19 cellular contexts compared by ENCODE assay signal in the genomic region with DNA sequence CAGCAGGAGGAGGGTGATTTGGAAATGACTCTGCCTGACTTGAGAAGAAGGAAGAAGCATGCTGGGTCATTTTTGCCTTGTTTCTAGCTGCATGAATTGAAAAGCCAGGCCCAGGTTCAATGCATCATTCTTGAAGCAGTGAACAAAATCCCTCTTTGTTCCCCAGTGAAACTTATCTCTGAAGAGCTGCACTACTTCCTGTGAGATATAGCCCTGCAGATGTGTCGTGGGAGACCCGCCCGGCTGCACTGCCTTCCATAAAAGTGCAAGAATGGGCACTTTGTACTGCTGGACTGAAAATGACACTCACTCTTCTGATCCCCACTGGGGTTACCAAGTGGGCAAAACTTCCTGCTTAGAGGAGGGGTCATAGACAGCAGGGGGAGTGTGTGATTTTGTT.
DNase-seq lines count a peak whose midpoint lies in the region; ATAC-seq, FAIRE-seq and TF ChIP-seq lines count a peak whose summit lies in the region.
"Had no signal": no experiment of that assay in that cellular context is flagged by ENCODE, and none has a peak within 500 bp of the region (broad histone marks: within the 10 kb centered on the region; RNA-seq: fewer than 3 reads in every experiment).

No MANE protein-coding gene starts in this region.

- no peaks in the 10 kb centered on the region for H3K4me1 ChIP-seq in endothelial cell of umbilical vein (ENCODE audit: control insufficient read depth, extremely low read depth, insufficient read depth, low read length)
- H3K4me1 ChIP-seq: Peyer's patch, suprapubic skin had no signal

- CTCF ChIA-PET in endothelial cell of umbilical vein (lab: Charles Lee), result interaction anchor here (2.2 to 3.9 kb wide), 2 partner anchors 552 to 862 kb away, joined by 5 to 12 read pairs; no protein-coding TSS in a partner anchor

- no peaks in the 10 kb centered on the region for H3K9me3 Mint-ChIP-seq in stimulated activated naive CD8-positive, alpha-beta T cell treated with anti-CD3 and anti-CD28 coated beads, Interleukin-15, amount 100 ng/mL, for 72 hours
- H3K9me3 Mint-ChIP-seq: activated CD4-positive, alpha-beta T cell treated with anti-CD3 and anti-CD28 coated beads, Interleukin-2, amount 10 ng/mL, durations not matched to agents 7 days and 5 days had no signal

- no peak for TF ChIP-seq POLR2A in endothelial cell of umbilical vein (IDR thresholded peaks at IDR 0.05; ENCODE audit: low read depth, low read length)

- H3K4me3 Mint-ChIP-seq in stimulated activated naive CD8-positive, alpha-beta T cell treated with anti-CD3 and anti-CD28 coated beads, Interleukin-15, amount 100 ng/mL, for 72 hours, result no peak overlapping the region
- H3K4me3 Mint-ChIP-seq: activated CD4-positive, alpha-beta T cell treated with anti-CD3 and anti-CD28 coated beads, Interleukin-2, amount 10 ng/mL, durations not matched to agents 7 days and 5 days; B cell had no signal

- no peaks in the 10 kb centered on the region for H4K20me1 ChIP-seq in endothelial cell of umbilical vein (replicated peaks; ENCODE audit: control insufficient read depth, extremely low read depth, insufficient read depth, low read length)

- H3K4me1 Mint-ChIP-seq in stimulated activated naive CD8-positive, alpha-beta T cell treated with anti-CD3 and anti-CD28 coated beads, Interleukin-15, amount 100 ng/mL, for 72 hours, result peaks cover 8% of the 10 kb centered on the region
- H3K4me1 Mint-ChIP-seq: B cell had no signal

- no peak overlapping the region for H3K9ac ChIP-seq in endothelial cell of umbilical vein (replicated peaks; ENCODE audit: extremely low read depth, insufficient read depth, low read length)

- no peak overlapping the region for H3K27ac ChIP-seq in endothelial cell of umbilical vein (ENCODE audit: insufficient read depth, low read depth, low read length)
- H3K27ac ChIP-seq: suprapubic skin had no signal

- peak; percentile 97 for DNase-seq in SK-MEL-5 (ENCODE audit: low read depth, low spot score)
- DNase-seq in endothelial cell of umbilical vein (ENCODE audit: low read depth, low spot score), result no peak
- DNase-seq in medulla oblongata (ENCODE audit: extremely low spot score), result peak; percentile 22
- DNase-seq in superior temporal gyrus (ENCODE audit: extremely low spot score), result peak; percentile 12
- DNase-seq in stimulated activated naive CD8-positive, alpha-beta T cell treated with anti-CD3 and anti-CD28 coated beads, Interleukin-15, amount 100 ng/mL, for 72 hours, result no peak
- no peak for DNase-seq in omental fat pad (ENCODE audit: low spot score)
- DNase-seq: activated CD4-positive, alpha-beta T cell treated with anti-CD3 and anti-CD28 coated beads, Interleukin-2, amount 10 ng/mL, durations not matched to agents 7 days and 5 days; activated CD8-positive, alpha-beta memory T cell treated with anti-CD3 and anti-CD28 coated beads, Interleukin-2, amount 50 U/mL, for 48 hours; activated gamma-delta T cell treated with Interleukin-2 at 50 U/mL for 16 hours; effector CD4-positive, alpha-beta T cell; kidney; NCI-H1417; stimulated activated CD4-positive, alpha-beta T cell treated with anti-CD3 and anti-CD28 coated beads, Interleukin-4, amount 100 ng/mL, for 1 hour had no signal

- no peak overlapping the region for H3K27ac Mint-ChIP-seq in stimulated activated naive CD8-positive, alpha-beta T cell treated with anti-CD3 and anti-CD28 coated beads, Interleukin-15, amount 100 ng/mL, for 72 hours
- H3K27ac Mint-ChIP-seq: activated CD4-positive, alpha-beta T cell treated with anti-CD3 and anti-CD28 coated beads, Interleukin-2, amount 10 ng/mL, durations not matched to agents 7 days and 5 days; B cell had no signal

- FAIRE-seq in endothelial cell of umbilical vein (lab: Jason Lieb, UNC), result no peak
- FAIRE-seq: D721Med, kidney, TTC549 had no signal

- no peaks in the 10 kb centered on the region for H3K36me3 ChIP-seq in endothelial cell of umbilical vein (ENCODE audit: control insufficient read depth in 2 of 2, extremely low read depth in 1 of 2, insufficient read depth in 2 of 2, low read length in 2 of 2)
- H3K36me3 ChIP-seq: Peyer's patch, suprapubic skin had no signal

- H3K79me2 ChIP-seq in endothelial cell of umbilical vein (ENCODE audit: control insufficient read depth, insufficient read depth, low read length), result no peaks in the 10 kb centered on the region

- dilution Hi-C loops in endothelial cell of umbilical vein (cut with MboI; ENCODE audit: extremely low pct_ligation_motif_present, low sequenced_read_pairs), result no loop called here

- no peaks in the 10 kb centered on the region for H3K9me3 ChIP-seq in endothelial cell of umbilical vein (replicated peaks; ENCODE audit: control insufficient read depth, insufficient read depth, low read length)
- H3K9me3 ChIP-seq: Peyer's patch, suprapubic skin had no signal

- H2AFZ ChIP-seq in endothelial cell of umbilical vein (ENCODE audit: low read depth, low read length), result peak overlapping the region; percentile 24

- no peak for ATAC-seq in stimulated activated naive CD8-positive, alpha-beta T cell treated with anti-CD3 and anti-CD28 coated beads, Interleukin-15, amount 100 ng/mL, for 72 hours
- ATAC-seq in omental fat pad (ENCODE audit: low FRiP score) (no peak), GM18909 (IDR thresholded peaks at IDR 0.05; ENCODE audit: poor library complexity, unreplicated experiment) (no peak)

- intact Hi-C loops in endothelial cell of umbilical vein (cut with micrococcal nuclease), result no loop called here

- in situ Hi-C loops in SK-MEL-5 (cut with HindIII; ENCODE audit: low pct_unique_long_range_greater_than_20kb, low sequenced_read_pairs), result no loop called here

- peaks cover 36% of the 10 kb centered on the region for H3K27me3 Mint-ChIP-seq in stimulated activated naive CD8-positive, alpha-beta T cell treated with anti-CD3 and anti-CD28 coated beads, Interleukin-15, amount 100 ng/mL, for 72 hours

- POLR2A ChIA-PET in endothelial cell of umbilical vein (lab: Charles Lee), result no interaction called here

- no peak overlapping the region for H3K4me3 ChIP-seq in endothelial cell of umbilical vein (replicated peaks in 1 of 3; ENCODE audit: insufficient read depth in 1 of 3, low read depth in 1 of 3, low read length in 3 of 3)
- H3K4me3 ChIP-seq: Peyer's patch, suprapubic skin had no signal

- BruUV-seq in endothelial cell of umbilical vein (replicated peaks; lab: Mats Ljungman, UMichigan), result no TSS peak

- no peak overlapping the region for H3K4me2 ChIP-seq in endothelial cell of umbilical vein (ENCODE audit: insufficient read depth, low read length)

- no peaks in the 10 kb centered on the region for H3K9me1 ChIP-seq in endothelial cell of umbilical vein (replicated peaks; ENCODE audit: control insufficient read depth, extremely low read depth, insufficient read depth, low read length)

- H3K27me3 ChIP-seq in endothelial cell of umbilical vein (ENCODE audit: control insufficient read depth in 2 of 2, insufficient read depth in 2 of 2, low read length in 2 of 2), result no peaks in the 10 kb centered on the region
- H3K27me3 ChIP-seq: Peyer's patch had no signal

- TF ChIP-seq CTCF in endothelial cell of umbilical vein (IDR thresholded peaks at IDR 0.05; ENCODE audit: extremely low read depth in 1 of 2, insufficient read depth in 1 of 2, low read depth in 1 of 2, low read length in 2 of 2) (no peak), omental fat pad (IDR thresholded peaks at IDR 0.05) (no peak)

TF ChIP-seq in endothelial cell of umbilical vein, 7 proteins besides CTCF, POLR2A, EP300 and RAD21:
- TF ChIP-seq, protein P1, sequence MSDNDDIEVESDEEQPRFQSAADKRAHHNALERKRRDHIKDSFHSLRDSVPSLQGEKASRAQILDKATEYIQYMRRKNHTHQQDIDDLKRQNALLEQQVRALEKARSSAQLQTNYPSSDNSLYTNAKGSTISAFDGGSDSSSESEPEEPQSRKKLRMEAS (IDR thresholded peaks at IDR 0.05; ENCODE audit: insufficient read depth, insufficient read length), result no peak
- TF ChIP-seq FOS (IDR thresholded peaks at IDR 0.05; ENCODE audit: borderline replicate concordance, insufficient read depth, low read length) (no peak), GATA2 (IDR thresholded peaks at IDR 0.05; ENCODE audit: insufficient read depth, insufficient read length, low read depth, low read length) (no peak), JUN (IDR thresholded peaks at IDR 0.05; ENCODE audit: borderline replicate concordance, insufficient read depth, insufficient read length, low read depth) (no peak)
TF ChIP-seq in endothelial cell of umbilical vein: peak in this region for 0.

Comparison
In these comparisons a context has a peak if more than half of its experiments do, and no peak if none do; other contexts are left out.
1. DNase-seq: peak in SK-MEL-5 (single experiment), medulla oblongata (single experiment) and superior temporal gyrus (single experiment); none in endothelial cell of umbilical vein (single experiment), stimulated activated naive CD8-positive, alpha-beta T cell treated with anti-CD3 and anti-CD28 coated beads, Interleukin-15, amount 100 ng/mL, for 72 hours (0 of 2) and omental fat pad (single experiment).